Comparison of ENCODE assay signal across 14 cellular contexts in the genomic region with DNA sequence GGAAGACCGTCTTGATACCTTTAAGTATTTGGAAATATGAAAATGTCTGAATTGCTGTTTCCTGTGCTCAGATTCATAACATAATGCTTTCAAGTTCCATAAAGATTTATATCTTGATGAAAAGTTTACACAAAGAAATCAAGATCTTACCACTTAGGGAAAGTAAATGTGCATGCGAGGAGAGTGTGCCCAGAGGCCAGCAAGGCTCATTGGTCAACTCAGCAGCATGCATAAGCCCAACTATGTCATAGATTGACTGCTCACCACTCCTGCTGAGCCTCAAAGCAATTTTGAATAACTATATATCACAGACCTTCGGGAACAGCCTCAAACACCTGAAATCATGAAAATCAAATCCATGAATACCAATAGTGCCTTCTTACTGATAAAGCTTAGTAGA.
DNase-seq lines count a peak whose midpoint lies in the region; ATAC-seq and TF ChIP-seq lines count a peak whose summit lies in the region.
"Had no signal": no experiment of that assay in that cellular context is flagged by ENCODE, and none has a peak within 500 bp of the region (broad histone marks: within the 10 kb centered on the region; RNA-seq: fewer than 3 reads in every experiment).

No MANE protein-coding gene starts in this region.

- H3K27me3 ChIP-seq in left lung: no peaks in the 10 kb centered on the region

- H3K4me3 Mint-ChIP-seq in type B pancreatic cell: peak overlapping the region; percentile 16
- H3K4me3 Mint-ChIP-seq: CD14-positive monocyte; CD4-positive, alpha-beta memory T cell; H9 had no signal

- no peaks in the 10 kb centered on the region for H3K36me3 Mint-ChIP-seq in type B pancreatic cell
- H3K36me3 Mint-ChIP-seq: CD14-positive monocyte; CD4-positive, alpha-beta memory T cell had no signal

- no peaks in the 10 kb centered on the region for H3K4me1 ChIP-seq in left lung

- H3K27ac ChIP-seq in C4-2B (peak overlapping the region; percentile 44; the same call in 1 of the 2 replicates), left lung (no peak overlapping the region)

- peaks cover 0 to 4% of the 10 kb centered on the region in 2 donors for H3K9me3 ChIP-seq in left lung

- in situ Hi-C loops in ACHN (cut with HindIII; ENCODE audit: low pct_ligation_motif_present, low pct_unique_long_range_greater_than_20kb, low sequenced_read_pairs): no loop called here

- H3K4me1 Mint-ChIP-seq in type B pancreatic cell (ENCODE audit: unreplicated experiment): no peaks in the 10 kb centered on the region
- H3K4me1 Mint-ChIP-seq: CD14-positive monocyte; CD4-positive, alpha-beta memory T cell; H9 had no signal

- no peaks in the 10 kb centered on the region for H3K27me3 Mint-ChIP-seq in type B pancreatic cell
- H3K27me3 Mint-ChIP-seq: CD4-positive, alpha-beta memory T cell had no signal

- no peaks in the 10 kb centered on the region for H3K36me3 ChIP-seq in left lung

- H3K9me3 Mint-ChIP-seq in type B pancreatic cell: no peaks in the 10 kb centered on the region

- TF ChIP-seq CTCF in C4-2B (conservative IDR thresholded peaks at IDR 0.05): no peak
- TF ChIP-seq CTCF in LNCaP clone FGC (IDR thresholded peaks at IDR 0.05; ENCODE audit: control insufficient read depth, extremely low read depth, insufficient read depth): no peak
- TF ChIP-seq CTCF in left lung (IDR thresholded peaks at IDR 0.05): no peak
- TF ChIP-seq CTCF in type B pancreatic cell (conservative IDR thresholded peaks at IDR 0.05): no peak

- peak; percentile 18 for DNase-seq in LNCaP clone FGC (ENCODE audit: low read depth)
- DNase-seq in left lung: no peak
- no peak for DNase-seq in type B pancreatic cell (ENCODE audit: extremely low spot score, unreplicated experiment)
- no peak for DNase-seq in ACHN
- no peak for DNase-seq in T-helper 9 cell
- DNase-seq: AML-193; CD4-positive, alpha-beta memory T cell; DMS153; DMS79; GDM1; GOT3; H9 had no signal

- H3K27ac Mint-ChIP-seq in type B pancreatic cell: peak overlapping the region; percentile 22
- H3K27ac Mint-ChIP-seq: CD14-positive monocyte; CD4-positive, alpha-beta memory T cell had no signal

- intact Hi-C loops in left lung (cut with DNase I): no loop called here

- ATAC-seq in left lung: peak; percentile 88

- no peak overlapping the region for H3K4me3 ChIP-seq in LNCaP clone FGC (ENCODE audit: low read depth, low read length)
- no peak overlapping the region for H3K4me3 ChIP-seq in left lung
